In the genomic region with DNA sequence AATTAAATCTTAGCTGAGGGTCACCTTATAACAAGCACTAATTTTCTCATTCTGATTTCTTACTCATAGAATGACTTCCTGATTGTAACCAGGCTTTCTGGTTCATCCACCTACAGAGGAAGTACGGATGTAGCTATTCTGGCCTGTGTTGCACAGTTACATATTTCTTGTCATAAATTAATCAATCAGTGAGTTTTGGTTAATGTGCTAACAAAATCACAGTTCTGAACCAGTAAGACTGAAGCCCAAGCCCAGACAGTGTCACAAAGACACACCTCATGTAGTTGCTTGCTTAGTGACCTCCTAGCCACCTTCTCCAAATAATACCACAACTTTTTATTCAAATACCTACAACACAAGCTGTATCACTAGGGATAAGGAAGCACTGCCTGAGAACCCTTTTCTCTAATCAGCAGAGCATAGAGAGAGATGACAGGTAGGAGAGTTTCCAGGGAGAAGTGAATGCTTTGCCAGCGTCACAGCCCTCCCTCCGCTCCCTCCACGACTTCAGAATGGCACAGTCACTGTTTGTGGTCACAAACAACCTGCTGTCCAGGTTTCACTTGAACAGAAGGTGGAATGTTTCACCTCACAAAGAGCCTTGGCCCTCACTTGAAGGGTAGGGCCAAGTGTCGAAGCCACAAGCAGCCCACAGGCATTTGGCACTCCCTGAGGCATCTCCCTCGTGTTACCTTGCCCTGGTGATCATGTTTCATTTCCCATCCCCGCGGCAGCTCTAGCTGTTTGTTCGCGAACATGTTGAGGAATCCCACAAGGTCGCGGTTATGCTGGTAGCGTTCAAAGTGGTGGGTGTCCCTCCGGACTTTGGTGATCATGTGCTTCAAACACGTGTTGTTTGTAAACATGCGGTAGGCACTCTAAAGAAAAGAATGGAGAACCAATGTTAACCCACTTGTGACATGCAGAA, we compare ENCODE assay signal across 8 cellular contexts.
DNase-seq lines count a peak whose midpoint lies in the region; ATAC-seq, FAIRE-seq and TF ChIP-seq lines count a peak whose summit lies in the region.

No MANE protein-coding gene starts in this region.

- ATAC-seq in HepG2 (peak; percentile 53), right lobe of liver (no peak), esophagus mucosa (peak; percentile 89), HG02970 (IDR thresholded peaks at IDR 0.05; ENCODE audit: low FRiP score, unreplicated experiment) (no peak)

- no peak for TF ChIP-seq CTCF in HepG2 (CRISPR knock-in tag; IDR thresholded peaks at IDR 0.05)
- no peak for TF ChIP-seq CTCF in right lobe of liver (IDR thresholded peaks at IDR 0.05)

- no peak overlapping the region for H3K4me3 ChIP-seq in HepG2 (replicated peaks in 1 of 3; ENCODE audit: insufficient read depth in 1 of 3, low read depth in 2 of 3, low read length in 3 of 3)
- H3K4me3 ChIP-seq in right lobe of liver = no peak overlapping the region

- CTCF ChIA-PET in HepG2 (lab: Yijun Ruan, JAX; ENCODE audit: low intra/inter-chr PET ratio, low total read pairs) = no interaction called here

- FAIRE-seq in HepG2 (lab: Jason Lieb, UNC) (peak; percentile 47), urothelium cell line (lab: Jason Lieb, UNC) (peak; percentile 94)

- intact Hi-C loops in HepG2 (cut with micrococcal nuclease; ENCODE audit: unreplicated experiment) = no loop called here
- intact Hi-C loops in right lobe of liver (cut with DNase I) = no loop called here

- no peaks in the 10 kb centered on the region for H3K27me3 ChIP-seq in HepG2 (ENCODE audit: control insufficient read depth in 1 of 2, insufficient read depth in 2 of 2, low read length in 2 of 2)
- H3K27me3 ChIP-seq in right lobe of liver = no peaks in the 10 kb centered on the region

- H2AFZ ChIP-seq in HepG2 (ENCODE audit: low read length) = no peak overlapping the region

- H3K4me2 ChIP-seq in HepG2 (ENCODE audit: low read depth, low read length) = no peak overlapping the region

- TF ChIP-seq EP300 in HepG2 (IDR thresholded peaks at IDR 0.05; ENCODE audit: low read depth in 2 of 2, low read length in 2 of 2) = no peak
- no peak for TF ChIP-seq EP300 in HepG2 (CRISPR knock-in tag; IDR thresholded peaks at IDR 0.05; ENCODE audit: borderline replicate concordance)

- no peaks in the 10 kb centered on the region for H4K20me1 ChIP-seq in HepG2 (ENCODE audit: insufficient read depth, low read length)

- DNase-seq in HepG2 (ENCODE audit: low spot score) = peak; percentile 12
- DNase-seq in right lobe of liver = no peak
- DNase-seq in LHCN-M2 (ENCODE audit: low read depth) = peak; percentile 95
- DNase-seq in urothelium cell line (ENCODE audit: low spot score) = peak; percentile 86
- no peak for DNase-seq in superior temporal gyrus (ENCODE audit: extremely low spot score)
- DNase-seq in GM19238 (ENCODE audit: insufficient read length, low spot score) = no peak

- H3K36me3 ChIP-seq in HepG2 (replicated peaks in 1 of 2; ENCODE audit: control insufficient read depth in 1 of 2, insufficient read depth in 2 of 2, low read length in 2 of 2) = no peaks in the 10 kb centered on the region
- no peaks in the 10 kb centered on the region for H3K36me3 ChIP-seq in right lobe of liver

- in situ Hi-C loops in HepG2 (cut with HindIII; ENCODE audit: extremely low pct_ligation_motif_present, low pct_unique_long_range_greater_than_20kb) = loop anchor here (10.0 kb wide), 1 partner anchor 163 kb away; no protein-coding TSS in a partner anchor

- H3K9ac ChIP-seq in HepG2 (ENCODE audit: insufficient read depth, low read depth, low read length) = no peak overlapping the region

- H3K4me1 ChIP-seq in HepG2 (ENCODE audit: insufficient read depth, low read length) (no peaks in the 10 kb centered on the region), right lobe of liver (no peaks in the 10 kb centered on the region)

- no peak for TF ChIP-seq POLR2A in HepG2 (IDR thresholded peaks at IDR 0.05; ENCODE audit: insufficient read depth in 1 of 2, low read depth in 2 of 2, low read length in 2 of 2)
- TF ChIP-seq POLR2A in right lobe of liver (IDR thresholded peaks at IDR 0.05) = no peak

- POLR2A ChIA-PET in HepG2 (lab: Yijun Ruan, JAX) = no interaction called here

- no TSS peak for BruUV-seq in HepG2 (replicated peaks; lab: Mats Ljungman, UMichigan)

- H3K27ac ChIP-seq in HepG2 (ENCODE audit: extremely low read length, insufficient read depth, low read length) (no peak overlapping the region), right lobe of liver (no peak overlapping the region)

- H3K9me3 ChIP-seq in HepG2 (ENCODE audit: low read length) (no peaks in the 10 kb centered on the region), right lobe of liver (no peaks in the 10 kb centered on the region)

- no peaks in the 10 kb centered on the region for H3K79me2 ChIP-seq in HepG2 (ENCODE audit: insufficient read depth, low read length)

- WGBS in HepG2 (ENCODE audit: low lambda C conversion rate) = 46% methylated on average over 16 of the region's 16 CpGs
- 76% methylated on average over 16 of the region's 16 CpGs for whole genome bisulfite sequencing in right lobe of liver (ENCODE audit: insufficient coverage, low coverage, low lambda C conversion rate, missing lambda C conversion rate)

- TF ChIP-seq RAD21 in HepG2 (CRISPR knock-in tag; IDR thresholded peaks at IDR 0.05) = no peak

TF ChIP-seq in HepG2, 621 proteins besides CTCF, POLR2A, EP300 and RAD21:
- TF ChIP-seq ZNF24 (IDR thresholded peaks at IDR 0.05) (no peak), ZNF451 (CRISPR knock-in tag; IDR thresholded peaks at IDR 0.05) (no peak), HIVEP1 (CRISPR knock-in tag; IDR thresholded peaks at IDR 0.05) (no peak), ZMYM4 (CRISPR knock-in tag; IDR thresholded peaks at IDR 0.05) (no peak), GABPA (IDR thresholded peaks at IDR 0.05; ENCODE audit: low read depth, low read length) (no peak), GABPA (CRISPR knock-in tag; IDR thresholded peaks at IDR 0.05; ENCODE audit: low read depth) (no peak), RELA (CRISPR knock-in tag; IDR thresholded peaks at IDR 0.05) (no peak), BHLHE40 (IDR thresholded peaks at IDR 0.05; ENCODE audit: low read length) (0 out of 2 replicates have a peak, but pooled peaks have one; percentile 8)
- TF ChIP-seq, protein P1, sequence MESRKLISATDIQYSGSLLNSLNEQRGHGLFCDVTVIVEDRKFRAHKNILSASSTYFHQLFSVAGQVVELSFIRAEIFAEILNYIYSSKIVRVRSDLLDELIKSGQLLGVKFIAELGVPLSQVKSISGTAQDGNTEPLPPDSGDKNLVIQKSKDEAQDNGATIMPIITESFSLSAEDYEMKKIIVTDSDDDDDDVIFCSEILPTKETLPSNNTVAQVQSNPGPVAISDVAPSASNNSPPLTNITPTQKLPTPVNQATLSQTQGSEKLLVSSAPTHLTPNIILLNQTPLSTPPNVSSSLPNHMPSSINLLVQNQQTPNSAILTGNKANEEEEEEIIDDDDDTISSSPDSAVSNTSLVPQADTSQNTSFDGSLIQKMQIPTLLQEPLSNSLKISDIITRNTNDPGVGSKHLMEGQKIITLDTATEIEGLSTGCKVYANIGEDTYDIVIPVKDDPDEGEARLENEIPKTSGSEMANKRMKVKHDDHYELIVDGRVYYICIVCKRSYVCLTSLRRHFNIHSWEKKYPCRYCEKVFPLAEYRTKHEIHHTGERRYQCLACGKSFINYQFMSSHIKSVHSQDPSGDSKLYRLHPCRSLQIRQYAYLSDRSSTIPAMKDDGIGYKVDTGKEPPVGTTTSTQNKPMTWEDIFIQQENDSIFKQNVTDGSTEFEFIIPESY (CRISPR knock-in tag; IDR thresholded peaks at IDR 0.05) = peak; percentile 69; the same call in 1 of the 2 replicates
- TF ChIP-seq, protein P2, sequence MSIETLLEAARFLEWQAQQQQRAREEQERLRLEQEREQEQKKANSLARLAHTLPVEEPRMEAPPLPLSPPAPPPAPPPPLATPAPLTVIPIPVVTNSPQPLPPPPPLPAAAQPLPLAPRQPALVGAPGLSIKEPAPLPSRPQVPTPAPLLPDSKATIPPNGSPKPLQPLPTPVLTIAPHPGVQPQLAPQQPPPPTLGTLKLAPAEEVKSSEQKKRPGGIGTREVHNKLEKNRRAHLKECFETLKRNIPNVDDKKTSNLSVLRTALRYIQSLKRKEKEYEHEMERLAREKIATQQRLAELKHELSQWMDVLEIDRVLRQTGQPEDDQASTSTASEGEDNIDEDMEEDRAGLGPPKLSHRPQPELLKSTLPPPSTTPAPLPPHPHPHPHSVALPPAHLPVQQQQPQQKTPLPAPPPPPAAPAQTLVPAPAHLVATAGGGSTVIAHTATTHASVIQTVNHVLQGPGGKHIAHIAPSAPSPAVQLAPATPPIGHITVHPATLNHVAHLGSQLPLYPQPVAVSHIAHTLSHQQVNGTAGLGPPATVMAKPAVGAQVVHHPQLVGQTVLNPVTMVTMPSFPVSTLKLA (IDR thresholded peaks at IDR 0.05) = peak; percentile 56; the same call in 1 of the 2 replicates

Comparison
In these comparisons a context has a peak if more than half of its experiments do, and no peak if none do; other contexts are left out.
1. ATAC-seq: peak in HepG2 (single experiment) and esophagus mucosa (single experiment); none in right lobe of liver (0 of 4) and HG02970 (single experiment).
2. DNase-seq: peak in HepG2 (single experiment), LHCN-M2 (single experiment) and urothelium cell line (single experiment); none in right lobe of liver (0 of 3), superior temporal gyrus (single experiment) and GM19238 (single experiment).